15 cellular contexts compared by ENCODE assay signal in the genomic region with DNA sequence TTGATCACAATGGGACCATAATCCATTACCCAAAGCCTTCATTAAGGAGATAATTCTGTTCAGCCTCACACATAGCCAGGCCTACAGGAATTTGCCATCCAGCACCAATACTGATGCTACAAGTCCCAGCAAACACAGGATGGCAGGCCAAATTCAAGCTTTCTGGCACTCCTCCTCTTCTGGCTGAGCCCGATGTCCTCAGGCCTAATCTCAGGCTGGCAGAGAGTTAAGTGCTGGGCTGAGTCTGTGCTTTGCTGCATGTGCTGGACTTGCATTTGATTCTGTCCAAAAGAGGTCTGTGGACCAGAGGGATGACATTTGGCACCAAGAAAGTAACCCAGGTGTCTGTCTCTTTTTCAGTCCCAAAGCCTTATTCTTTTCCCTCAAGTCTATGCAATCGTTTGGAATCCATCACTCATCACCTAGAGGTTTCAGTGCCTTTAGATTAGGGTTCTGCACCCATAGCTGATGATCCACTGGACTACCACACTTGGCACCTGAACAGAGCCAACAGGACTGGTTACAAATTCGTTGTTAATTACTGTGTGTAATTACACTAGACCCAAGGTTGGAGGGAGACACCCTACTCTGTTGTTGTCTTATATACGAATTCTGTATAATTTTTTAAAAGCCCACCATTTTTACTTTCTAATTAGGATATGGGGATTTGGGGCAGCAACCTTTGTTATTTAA. TPM values are rescaled to one million over a fixed set of nuclear protein-coding genes. Genes with fewer than 3 reads are reported as not detected.
DNase-seq lines count a peak whose midpoint lies in the region; ATAC-seq and TF ChIP-seq lines count a peak whose summit lies in the region.
"Had no signal": no experiment of that assay in that cellular context is flagged by ENCODE, and none has a peak within 500 bp of the region (broad histone marks: within the 10 kb centered on the region; RNA-seq: fewer than 3 reads in every experiment).

No MANE protein-coding gene starts in this region.

- no peaks in the 10 kb centered on the region for H3K4me1 ChIP-seq in right atrium auricular region
- H3K4me1 ChIP-seq in esophagus (ENCODE audit: control insufficient read depth in 2 of 2, insufficient read depth in 2 of 2, low read length in 1 of 2): peaks cover 0 to 5% of the 10 kb centered on the region in 2 donors
- no peaks in the 10 kb centered on the region for H3K4me1 ChIP-seq in thoracic aorta (ENCODE audit: control insufficient read depth in 1 of 2, low read depth in 2 of 2)
- no peaks in the 10 kb centered on the region for H3K4me1 ChIP-seq in left lung

- H3K27me3 ChIP-seq in right atrium auricular region (no peaks in the 10 kb centered on the region), esophagus (ENCODE audit: control insufficient read depth in 1 of 2, insufficient read depth in 2 of 2, low read length in 2 of 2) (no peaks in the 10 kb centered on the region), thoracic aorta (replicated peaks; ENCODE audit: insufficient read depth) (no peaks in the 10 kb centered on the region), left lung (no peaks in the 10 kb centered on the region)
- H3K27me3 ChIP-seq: BLaER1 treated with 17β-estradiol and CSF1 and Interleukin-3, amounts not matched to agents 10 nM and 100 nM had no signal

- peak overlapping the region in 1 of 2 donors; percentile 17 for H3K27ac ChIP-seq in right atrium auricular region
- H3K27ac ChIP-seq in esophagus (ENCODE audit: low read depth in 2 of 2, low read length in 1 of 2): peak overlapping the region; percentile 68 to 76
- H3K27ac ChIP-seq in thoracic aorta: no peak overlapping the region
- H3K27ac ChIP-seq in left lung: no peak overlapping the region
- H3K27ac ChIP-seq: BLaER1 treated with 17β-estradiol and CSF1 and Interleukin-3, amounts not matched to agents 10 nM and 100 nM had no signal

- TF ChIP-seq CTCF in right atrium auricular region (IDR thresholded peaks at IDR 0.05) (no peak), thoracic aorta (IDR thresholded peaks at IDR 0.05) (no peak), left lung (IDR thresholded peaks at IDR 0.05) (no peak)

- H3K9me3 ChIP-seq in right atrium auricular region: no peaks in the 10 kb centered on the region
- H3K9me3 ChIP-seq in esophagus (ENCODE audit: control insufficient read depth in 2 of 2, insufficient read depth in 1 of 2, low read depth in 1 of 2, low read length in 1 of 2): no peaks in the 10 kb centered on the region
- no peaks in the 10 kb centered on the region for H3K9me3 ChIP-seq in thoracic aorta
- no peaks in the 10 kb centered on the region for H3K9me3 ChIP-seq in left lung
- H3K9me3 ChIP-seq: BLaER1 treated with 17β-estradiol and CSF1 and Interleukin-3, amounts not matched to agents 10 nM and 100 nM had no signal

- H3K4me3 ChIP-seq in right atrium auricular region (no peak overlapping the region), esophagus (ENCODE audit: low read depth in 1 of 2, low read length in 2 of 2) (no peak overlapping the region), thoracic aorta (no peak overlapping the region), left lung (no peak overlapping the region)
- H3K4me3 ChIP-seq: BLaER1 treated with 17β-estradiol and CSF1 and Interleukin-3, amounts not matched to agents 10 nM and 100 nM; GM23338 had no signal

- no peaks in the 10 kb centered on the region for H3K36me3 ChIP-seq in right atrium auricular region
- no peaks in the 10 kb centered on the region for H3K36me3 ChIP-seq in esophagus (ENCODE audit: control insufficient read depth in 2 of 2, insufficient read depth in 2 of 2, low read length in 1 of 2)
- H3K36me3 ChIP-seq in thoracic aorta: no peaks in the 10 kb centered on the region
- no peaks in the 10 kb centered on the region for H3K36me3 ChIP-seq in left lung
- H3K36me3 ChIP-seq: BLaER1 treated with 17β-estradiol and CSF1 and Interleukin-3, amounts not matched to agents 10 nM and 100 nM had no signal

- 50 to 62% methylated on average over 4 of the region's 4 CpGs for whole genome bisulfite sequencing in esophagus, 2 donors

- intact Hi-C loops in Right ventricle myocardium inferior (cut with DNase I) (loop anchor here (5.0 to 10.0 kb wide), 3 partner anchors 61 to 171 kb away; no protein-coding TSS in a partner anchor), left cardiac atrium (cut with DNase I) (no loop called here), left lung (cut with DNase I) (no loop called here)

- no peak for DNase-seq in Right ventricle myocardium inferior (ENCODE audit: missing footprints)
- DNase-seq in right atrium auricular region (ENCODE audit: low spot score): no peak
- no peak for DNase-seq in left cardiac atrium
- DNase-seq in thoracic aorta (ENCODE audit: low spot score): no peak
- DNase-seq in AG08395 (ENCODE audit: low spot score): no peak
- DNase-seq in OCI-M2 (lab: John Stamatoyannopoulos, UW; ENCODE audit: unreplicated experiment): no peak
- DNase-seq in left lung: no peak
- DNase-seq: 8988T; CD4-positive, CD25-positive, alpha-beta regulatory T cell; DMS 273 treated with DMSO at 0.1 percent for 48 hours; DMS79; H7 had no signal

- ATAC-seq in Right ventricle myocardium inferior (peak; percentile 92), left cardiac atrium (peak; percentile 87 to 89), thoracic aorta (ENCODE audit: insufficient number of reproducible peaks, low FRiP score, low read depth) (peak; percentile 34), left lung (no peak)
- ATAC-seq: GM23338 had no signal

RNA-seq across cellular contexts. Expression of a gene that starts 19.4 kb away (rescaled TPM):
- total RNA-seq in Right ventricle myocardium inferior (17.0 TPM), right atrium auricular region (10 to 100 TPM; 18.8 to 23.7 TPM), left cardiac atrium (10 to 100 TPM; 15.4 to 24.2 TPM), thoracic aorta (10 to 100 TPM; 26.9 to 51.3 TPM), left lung (10 to 100 TPM; 25.7 to 31.5 TPM)
- polyA plus RNA-seq in esophagus: 1 to 10 TPM; 7.2 to 7.6 TPM

RNA-seq across cellular contexts. Expression of a gene that starts 53.4 kb away (rescaled TPM):
- total RNA-seq in Right ventricle myocardium inferior (32.7 TPM), right atrium auricular region (10 to 100 TPM; 31.1 to 40.6 TPM), left cardiac atrium (10 to 100 TPM; 29.0 to 33.3 TPM), thoracic aorta (10 to 100 TPM; 26.4 to 48.6 TPM), left lung (1 to 10 TPM; 4.0 to 6.9 TPM)
- 10 to 100 TPM; 10.5 to 11.8 TPM for polyA plus RNA-seq in esophagus

Comparison
In these comparisons a context has a peak if more than half of its experiments do, and no peak if none do; other contexts are left out.
1. H3K27ac ChIP-seq: peak in esophagus (2 of 2); none in thoracic aorta (0 of 2) and left lung (0 of 2).